ENCODE assay signal across 1 cellular context in the genomic region with DNA sequence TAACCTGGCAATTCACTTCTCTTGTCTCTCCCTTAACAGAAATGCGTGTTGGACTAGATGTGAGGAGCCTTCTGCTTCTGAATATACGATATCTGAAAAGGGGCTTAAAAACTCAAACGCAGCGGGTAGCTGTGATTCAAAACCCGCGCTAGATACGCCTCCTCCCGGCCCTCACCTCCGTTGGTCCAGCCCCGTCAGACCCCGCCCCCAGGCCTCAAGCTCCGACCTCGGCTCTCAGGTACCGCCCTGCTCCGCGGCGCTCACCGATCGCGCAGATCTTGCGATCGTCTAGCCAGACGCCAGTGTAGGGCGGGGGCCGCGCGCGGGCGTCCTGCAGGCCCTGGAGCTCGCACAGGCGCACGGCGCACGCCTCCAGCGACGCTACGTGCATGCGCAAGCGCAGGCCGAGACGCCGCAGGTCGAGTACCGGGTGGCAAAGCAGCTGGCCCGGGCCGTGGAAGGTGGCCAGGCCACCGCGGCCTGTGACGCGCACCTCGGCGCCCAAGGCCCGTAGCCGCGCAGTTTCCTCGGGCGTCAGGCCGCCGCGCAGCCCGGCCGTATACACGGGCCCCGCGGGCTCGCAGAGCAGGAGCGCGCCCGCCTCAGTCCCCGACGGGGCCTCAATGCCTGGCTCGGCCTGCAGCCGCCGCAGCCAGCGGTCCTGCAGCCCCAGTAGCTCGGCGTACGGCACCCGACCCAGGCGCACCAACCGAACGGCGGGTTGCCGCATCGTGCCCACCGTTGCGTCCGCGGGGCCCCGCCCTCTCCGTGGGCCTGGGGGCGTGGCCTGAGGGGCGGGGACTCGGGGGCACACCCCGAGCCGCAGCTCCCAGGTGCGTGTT.
TF ChIP-seq lines count a peak whose summit lies in the region.

Gene LIPT2 (minus strand): TSS at position 751 of the 842 bp plus-strand sequence. CDS start 21 bp downstream, at position 730.

TF ChIP-seq in HEK293, 187 proteins besides CTCF, POLR2A, EP300 and RAD21 (continued from another document and continues in another):
- peak; percentile 57; the same call in 1 of the 2 replicates for TF ChIP-seq ZEB2 (tag by site-specific recombination; IDR thresholded peaks at IDR 0.05)
- 0 out of 2 replicates have a peak, but pooled peaks have one; percentile 71 for TF ChIP-seq ZNF626 (tag by site-specific recombination; IDR thresholded peaks at IDR 0.05)
- no peak for TF ChIP-seq ZNF513 (tag by site-specific recombination; IDR thresholded peaks at IDR 0.05)
- TF ChIP-seq ZNF169 (tag by site-specific recombination; IDR thresholded peaks at IDR 0.05) = no peak
- TF ChIP-seq, protein P1, sequence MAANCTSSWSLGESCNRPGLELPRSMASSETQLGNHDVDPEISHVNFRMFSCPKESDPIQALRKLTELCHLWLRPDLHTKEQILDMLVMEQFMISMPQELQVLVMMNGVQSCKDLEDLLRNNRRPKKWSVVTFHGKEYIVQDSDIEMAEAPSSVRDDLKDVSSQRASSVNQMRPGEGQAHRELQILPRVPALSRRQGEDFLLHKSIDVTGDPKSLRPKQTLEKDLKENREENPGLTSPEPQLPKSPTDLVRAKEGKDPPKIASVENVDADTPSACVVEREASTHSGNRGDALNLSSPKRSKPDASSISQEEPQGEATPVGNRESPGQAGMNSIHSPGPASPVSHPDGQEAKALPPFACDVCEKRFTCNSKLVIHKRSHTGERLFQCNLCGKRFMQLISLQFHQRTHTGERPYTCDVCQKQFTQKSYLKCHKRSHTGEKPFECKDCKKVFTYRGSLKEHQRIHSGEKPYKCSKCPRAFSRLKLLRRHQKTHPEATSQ (tag by site-specific recombination; IDR thresholded peaks at IDR 0.05) = 0 out of 2 replicates have a peak, but pooled peaks have one; percentile 74
- no peak for TF ChIP-seq ZNF624 (tag by site-specific recombination; IDR thresholded peaks at IDR 0.05)
- no peak for TF ChIP-seq ZNF529 (tag by site-specific recombination; IDR thresholded peaks at IDR 0.05; ENCODE audit: insufficient replicate concordance)
- TF ChIP-seq GLI2 (tag by site-specific recombination; IDR thresholded peaks at IDR 0.05; ENCODE audit: borderline replicate concordance, low read depth) = no peak
- TF ChIP-seq, protein P2, sequence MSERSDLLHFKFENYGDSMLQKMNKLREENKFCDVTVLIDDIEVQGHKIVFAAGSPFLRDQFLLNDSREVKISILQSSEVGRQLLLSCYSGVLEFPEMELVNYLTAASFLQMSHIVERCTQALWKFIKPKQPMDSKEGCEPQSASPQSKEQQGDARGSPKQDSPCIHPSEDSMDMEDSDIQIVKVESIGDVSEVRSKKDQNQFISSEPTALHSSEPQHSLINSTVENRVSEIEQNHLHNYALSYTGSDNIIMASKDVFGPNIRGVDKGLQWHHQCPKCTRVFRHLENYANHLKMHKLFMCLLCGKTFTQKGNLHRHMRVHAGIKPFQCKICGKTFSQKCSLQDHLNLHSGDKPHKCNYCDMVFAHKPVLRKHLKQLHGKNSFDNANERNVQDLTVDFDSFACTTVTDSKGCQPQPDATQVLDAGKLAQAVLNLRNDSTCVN (tag by site-specific recombination; optimal IDR thresholded peaks at IDR 0.05) = peak; percentile 91
- TF ChIP-seq, protein P3, sequence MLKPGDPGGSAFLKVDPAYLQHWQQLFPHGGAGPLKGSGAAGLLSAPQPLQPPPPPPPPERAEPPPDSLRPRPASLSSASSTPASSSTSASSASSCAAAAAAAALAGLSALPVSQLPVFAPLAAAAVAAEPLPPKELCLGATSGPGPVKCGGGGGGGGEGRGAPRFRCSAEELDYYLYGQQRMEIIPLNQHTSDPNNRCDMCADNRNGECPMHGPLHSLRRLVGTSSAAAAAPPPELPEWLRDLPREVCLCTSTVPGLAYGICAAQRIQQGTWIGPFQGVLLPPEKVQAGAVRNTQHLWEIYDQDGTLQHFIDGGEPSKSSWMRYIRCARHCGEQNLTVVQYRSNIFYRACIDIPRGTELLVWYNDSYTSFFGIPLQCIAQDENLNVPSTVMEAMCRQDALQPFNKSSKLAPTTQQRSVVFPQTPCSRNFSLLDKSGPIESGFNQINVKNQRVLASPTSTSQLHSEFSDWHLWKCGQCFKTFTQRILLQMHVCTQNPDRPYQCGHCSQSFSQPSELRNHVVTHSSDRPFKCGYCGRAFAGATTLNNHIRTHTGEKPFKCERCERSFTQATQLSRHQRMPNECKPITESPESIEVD (tag by site-specific recombination; IDR thresholded peaks at IDR 0.05) = no peak
- TF ChIP-seq ZIC2 (tag by site-specific recombination; IDR thresholded peaks at IDR 0.05) = peak; percentile 42
- TF ChIP-seq, protein P4, sequence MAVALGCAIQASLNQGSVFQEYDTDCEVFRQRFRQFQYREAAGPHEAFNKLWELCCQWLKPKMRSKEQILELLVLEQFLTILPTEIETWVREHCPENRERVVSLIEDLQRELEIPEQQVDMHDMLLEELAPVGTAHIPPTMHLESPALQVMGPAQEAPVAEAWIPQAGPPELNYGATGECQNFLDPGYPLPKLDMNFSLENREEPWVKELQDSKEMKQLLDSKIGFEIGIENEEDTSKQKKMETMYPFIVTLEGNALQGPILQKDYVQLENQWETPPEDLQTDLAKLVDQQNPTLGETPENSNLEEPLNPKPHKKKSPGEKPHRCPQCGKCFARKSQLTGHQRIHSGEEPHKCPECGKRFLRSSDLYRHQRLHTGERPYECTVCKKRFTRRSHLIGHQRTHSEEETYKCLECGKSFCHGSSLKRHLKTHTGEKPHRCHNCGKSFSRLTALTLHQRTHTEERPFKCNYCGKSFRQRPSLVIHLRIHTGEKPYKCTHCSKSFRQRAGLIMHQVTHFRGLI (tag by site-specific recombination; IDR thresholded peaks at IDR 0.05) = 0 out of 2 replicates have a peak, but pooled peaks have one; percentile 16
- peak; percentile 21; the same call in 1 of the 2 replicates for TF ChIP-seq OSR2 (tag by site-specific recombination; IDR thresholded peaks at IDR 0.05)
- no peak for TF ChIP-seq ZNF677 (tag by site-specific recombination; IDR thresholded peaks at IDR 0.05)
- no peak for TF ChIP-seq ZSCAN23 (tag by site-specific recombination; IDR thresholded peaks at IDR 0.05)
- TF ChIP-seq SP3 (tag by site-specific recombination; IDR thresholded peaks at IDR 0.05) = peak; percentile 62
- 0 out of 2 replicates have a peak, but pooled peaks have one; percentile 48 for TF ChIP-seq SP7 (tag by site-specific recombination; IDR thresholded peaks at IDR 0.05)
- TF ChIP-seq, protein P5, sequence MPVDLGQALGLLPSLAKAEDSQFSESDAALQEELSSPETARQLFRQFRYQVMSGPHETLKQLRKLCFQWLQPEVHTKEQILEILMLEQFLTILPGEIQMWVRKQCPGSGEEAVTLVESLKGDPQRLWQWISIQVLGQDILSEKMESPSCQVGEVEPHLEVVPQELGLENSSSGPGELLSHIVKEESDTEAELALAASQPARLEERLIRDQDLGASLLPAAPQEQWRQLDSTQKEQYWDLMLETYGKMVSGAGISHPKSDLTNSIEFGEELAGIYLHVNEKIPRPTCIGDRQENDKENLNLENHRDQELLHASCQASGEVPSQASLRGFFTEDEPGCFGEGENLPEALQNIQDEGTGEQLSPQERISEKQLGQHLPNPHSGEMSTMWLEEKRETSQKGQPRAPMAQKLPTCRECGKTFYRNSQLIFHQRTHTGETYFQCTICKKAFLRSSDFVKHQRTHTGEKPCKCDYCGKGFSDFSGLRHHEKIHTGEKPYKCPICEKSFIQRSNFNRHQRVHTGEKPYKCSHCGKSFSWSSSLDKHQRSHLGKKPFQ (tag by site-specific recombination; IDR thresholded peaks at IDR 0.05) = no peak
- TF ChIP-seq ZNF660 (tag by site-specific recombination; IDR thresholded peaks at IDR 0.05) = peak; percentile 65; the same call in 1 of the 2 replicates
- TF ChIP-seq ZNF692 (tag by site-specific recombination; IDR thresholded peaks at IDR 0.05) = peak; percentile 71
- no peak for TF ChIP-seq ZNF248 (tag by site-specific recombination; IDR thresholded peaks at IDR 0.05)
- TF ChIP-seq ZNF394 (tag by site-specific recombination; IDR thresholded peaks at IDR 0.05; ENCODE audit: borderline replicate concordance) = no peak
- TF ChIP-seq ZNF571 (tag by site-specific recombination; IDR thresholded peaks at IDR 0.05) = no peak
- no peak; the same call in 1 of the 2 replicates for TF ChIP-seq TRIM28 (IDR thresholded peaks at IDR 0.05; ENCODE audit: borderline replicate concordance, low read length)
- TF ChIP-seq ZNF555 (tag by site-specific recombination; conservative IDR thresholded peaks at IDR 0.05) = no peak
- no peak; the same call in 1 of the 2 replicates for TF ChIP-seq KLF16 (tag by site-specific recombination; IDR thresholded peaks at IDR 0.05)
- TF ChIP-seq ZFP3 (tag by site-specific recombination; IDR thresholded peaks at IDR 0.05; ENCODE audit: low read depth) = no peak
- TF ChIP-seq ZNF239 (tag by site-specific recombination; IDR thresholded peaks at IDR 0.05) = no peak
- no peak for TF ChIP-seq GFI1B (tag by site-specific recombination; IDR thresholded peaks at IDR 0.05)
- no peak for TF ChIP-seq ZNF157 (tag by site-specific recombination; IDR thresholded peaks at IDR 0.05)
- no peak for TF ChIP-seq ZNF155 (tag by site-specific recombination; IDR thresholded peaks at IDR 0.05)
- TF ChIP-seq EGR2 (tag by site-specific recombination; IDR thresholded peaks at IDR 0.05; ENCODE audit: low read depth) = peak; percentile 35; the same call in 1 of the 2 replicates
- no peak for TF ChIP-seq ZNF791 (tag by site-specific recombination; IDR thresholded peaks at IDR 0.05)
- TF ChIP-seq ZFP37 (tag by site-specific recombination; IDR thresholded peaks at IDR 0.05) = no peak
- TF ChIP-seq ZNF354C (tag by site-specific recombination; IDR thresholded peaks at IDR 0.05; ENCODE audit: borderline replicate concordance, low read depth) = no peak
- no peak for TF ChIP-seq ZNF221 (tag by site-specific recombination; IDR thresholded peaks at IDR 0.05; ENCODE audit: borderline replicate concordance)
- TF ChIP-seq ZNF37A (tag by site-specific recombination; IDR thresholded peaks at IDR 0.05) = 0 out of 2 replicates have a peak, but pooled peaks have one; percentile 30
- TF ChIP-seq ZNF274 (IDR thresholded peaks at IDR 0.05; ENCODE audit: low read length) = no peak
- no peak for TF ChIP-seq ZNF274 (tag by site-specific recombination; IDR thresholded peaks at IDR 0.05; ENCODE audit: borderline replicate concordance)
- TF ChIP-seq ZNF391 (tag by site-specific recombination; IDR thresholded peaks at IDR 0.05; ENCODE audit: borderline replicate concordance, low read depth) = 0 out of 2 replicates have a peak, but pooled peaks have one; percentile 19
- TF ChIP-seq ZNF112 (tag by site-specific recombination; IDR thresholded peaks at IDR 0.05) = no peak
- no peak for TF ChIP-seq ZBTB1 (tag by site-specific recombination; IDR thresholded peaks at IDR 0.05)
- TF ChIP-seq MZF1 (tag by site-specific recombination; IDR thresholded peaks at IDR 0.05; ENCODE audit: borderline replicate concordance) = no peak
- TF ChIP-seq BCL11A (tag by site-specific recombination; IDR thresholded peaks at IDR 0.05; ENCODE audit: low read depth) = no peak
- TF ChIP-seq KLF10 (tag by site-specific recombination; IDR thresholded peaks at IDR 0.05) = peak; percentile 77
- no peak for TF ChIP-seq ZNF530 (tag by site-specific recombination; IDR thresholded peaks at IDR 0.05; ENCODE audit: low read depth)
- TF ChIP-seq, protein P6, sequence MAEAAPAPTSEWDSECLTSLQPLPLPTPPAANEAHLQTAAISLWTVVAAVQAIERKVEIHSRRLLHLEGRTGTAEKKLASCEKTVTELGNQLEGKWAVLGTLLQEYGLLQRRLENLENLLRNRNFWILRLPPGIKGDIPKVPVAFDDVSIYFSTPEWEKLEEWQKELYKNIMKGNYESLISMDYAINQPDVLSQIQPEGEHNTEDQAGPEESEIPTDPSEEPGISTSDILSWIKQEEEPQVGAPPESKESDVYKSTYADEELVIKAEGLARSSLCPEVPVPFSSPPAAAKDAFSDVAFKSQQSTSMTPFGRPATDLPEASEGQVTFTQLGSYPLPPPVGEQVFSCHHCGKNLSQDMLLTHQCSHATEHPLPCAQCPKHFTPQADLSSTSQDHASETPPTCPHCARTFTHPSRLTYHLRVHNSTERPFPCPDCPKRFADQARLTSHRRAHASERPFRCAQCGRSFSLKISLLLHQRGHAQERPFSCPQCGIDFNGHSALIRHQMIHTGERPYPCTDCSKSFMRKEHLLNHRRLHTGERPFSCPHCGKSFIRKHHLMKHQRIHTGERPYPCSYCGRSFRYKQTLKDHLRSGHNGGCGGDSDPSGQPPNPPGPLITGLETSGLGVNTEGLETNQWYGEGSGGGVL (tag by site-specific recombination; IDR thresholded peaks at IDR 0.05) = no peak; the same call in 1 of the 2 replicates
- TF ChIP-seq ZNF621 (tag by site-specific recombination; IDR thresholded peaks at IDR 0.05) = no peak
- TF ChIP-seq RBAK (tag by site-specific recombination; IDR thresholded peaks at IDR 0.05) = no peak
- TF ChIP-seq HOXD13 (CRISPR knock-in tag; IDR thresholded peaks at IDR 0.05; ENCODE audit: borderline replicate concordance) = no peak
